13 cellular contexts compared by ENCODE assay signal in genomic region chr1:84834419-84835064, GRCh38. TPM values are rescaled to one million over a fixed set of nuclear protein-coding genes. Genes with fewer than 3 reads are reported as not detected.
DNase-seq lines count a peak whose midpoint lies in the region; ATAC-seq and TF ChIP-seq lines count a peak whose summit lies in the region.
"Had no signal": no experiment of that assay in that cellular context is flagged by ENCODE, and none has a peak within 500 bp of the region (broad histone marks: within the 10 kb centered on the region; RNA-seq: fewer than 3 reads in every experiment).

No MANE protein-coding gene starts in this region.

- H3K4me3 ChIP-seq in spleen, result no peak overlapping the region

- H3K36me3 Mint-ChIP-seq in MCF 10A (ENCODE audit: insufficient read depth, unreplicated experiment), result peaks cover 6% of the 10 kb centered on the region
- H3K36me3 Mint-ChIP-seq: activated naive CD8-positive, alpha-beta T cell; CD4-positive, CD25-positive, alpha-beta regulatory T cell; type B pancreatic cell had no signal

- intact Hi-C loops in MCF 10A (cut with micrococcal nuclease) (no loop called here), spleen (cut with DNase I; ENCODE audit: low total_unique reads) (no loop called here)

- peak overlapping the region; percentile 57 for H3K27ac Mint-ChIP-seq in MCF 10A (ENCODE audit: low read depth, unreplicated experiment)
- H3K27ac Mint-ChIP-seq: CD4-positive, CD25-positive, alpha-beta regulatory T cell; type B pancreatic cell had no signal

- H3K4me3 Mint-ChIP-seq in MCF 10A (ENCODE audit: unreplicated experiment), result peak overlapping the region; percentile 2
- H3K4me3 Mint-ChIP-seq: activated naive CD8-positive, alpha-beta T cell; CD4-positive, CD25-positive, alpha-beta regulatory T cell; type B pancreatic cell had no signal

- WGBS in spleen, 5 donors, result 83 to 100% (median 88%) methylated on average over 1 of the region's 1 CpG

- ATAC-seq in left lobe of liver (peak; percentile 77), HG02870 (IDR thresholded peaks at IDR 0.05; ENCODE audit: unreplicated experiment) (no peak)

- H3K27me3 Mint-ChIP-seq in MCF 10A (ENCODE audit: insufficient read depth, unreplicated experiment), result no peaks in the 10 kb centered on the region
- H3K27me3 Mint-ChIP-seq: activated naive CD8-positive, alpha-beta T cell had no signal

- DNase-seq in AG20443 (ENCODE audit: low spot score) (peak; percentile 38), LoVo (ENCODE audit: low spot score) (peak; percentile 22), MCF 10A (ENCODE audit: unreplicated experiment) (peak; percentile 87), left lobe of liver (ENCODE audit: low spot score) (no peak), spleen (no peak), inferior parietal cortex (ENCODE audit: extremely low spot score) (no peak), HEK293T (ENCODE audit: extremely low spot score) (no peak)
- DNase-seq: activated CD4-positive, alpha-beta T cell treated with anti-CD3 and anti-CD28 coated beads, Interleukin-2, amount 50 U/mL, for 1 hour; CD4-positive, CD25-positive, alpha-beta regulatory T cell; SHP77 treated with DMSO at 0.1 percent for 48 hours had no signal

- no peaks in the 10 kb centered on the region for H3K36me3 ChIP-seq in spleen

- H3K9me3 Mint-ChIP-seq in MCF 10A (ENCODE audit: unreplicated experiment), result no peaks in the 10 kb centered on the region
- H3K9me3 Mint-ChIP-seq: type B pancreatic cell had no signal

- H3K27ac ChIP-seq in spleen, result no peak overlapping the region

- POLR2A ChIA-PET in MCF 10A (lab: Yijun Ruan, JAX), result interaction anchor here (0.6 to 2.6 kb wide), 12 partner anchors 8 to 689 kb away, joined by 3 to 18 read pairs (median 4); no protein-coding TSS in a partner anchor
- POLR2A ChIA-PET in HEK293T (lab: Yijun Ruan, JAX), result no interaction called here

- TF ChIP-seq CTCF in MCF 10A (IDR thresholded peaks at IDR 0.05; ENCODE audit: unreplicated experiment) (no peak), spleen (IDR thresholded peaks at IDR 0.05 in 8 of 11, conservative IDR thresholded peaks at IDR 0.05 in 3 of 11) (no peak)

- CTCF ChIA-PET in MCF 10A (lab: Yijun Ruan, JAX), result interaction anchor here (0.6 to 1.7 kb wide), 4 partner anchors 9 to 1666 kb away, joined by 3 to 7 read pairs (median 4); no protein-coding TSS in a partner anchor
- CTCF ChIA-PET in HEK293T (lab: Yijun Ruan, JAX), result interaction anchor here (0.8 kb wide), 1 partner anchor 23 kb away, joined by 3 read pairs; no protein-coding TSS in a partner anchor

- H3K4me1 Mint-ChIP-seq in MCF 10A (ENCODE audit: insufficient read depth, unreplicated experiment), result peaks cover 20% of the 10 kb centered on the region
- H3K4me1 Mint-ChIP-seq: CD4-positive, CD25-positive, alpha-beta regulatory T cell had no signal

- no peaks in the 10 kb centered on the region for H3K9me3 ChIP-seq in spleen

- no peaks in the 10 kb centered on the region for H3K4me1 ChIP-seq in spleen

- no TSS peak for BruUV-seq in MCF 10A (replicated peaks; lab: Mats Ljungman, UMichigan)

- no peak for TF ChIP-seq POLR2A in spleen (IDR thresholded peaks at IDR 0.05)

- no peaks in the 10 kb centered on the region for H3K27me3 ChIP-seq in spleen (replicated peaks in 1 of 7)

TF ChIP-seq in HEK293T, 16 proteins besides CTCF, POLR2A, EP300 and RAD21:
- TF ChIP-seq SP1 (IDR thresholded peaks at IDR 0.05), result no peak
- no peak for TF ChIP-seq LEF1 (IDR thresholded peaks at IDR 0.05; ENCODE audit: borderline replicate concordance)
- no peak for TF ChIP-seq FOXA1 (IDR thresholded peaks at IDR 0.05)
- TF ChIP-seq BHLHE40 (IDR thresholded peaks at IDR 0.05; ENCODE audit: borderline replicate concordance), result no peak
- TF ChIP-seq SUZ12 (IDR thresholded peaks at IDR 0.05), result no peak
- TF ChIP-seq FOXM1 (IDR thresholded peaks at IDR 0.05; ENCODE audit: borderline replicate concordance), result no peak
- no peak for TF ChIP-seq TARDBP (IDR thresholded peaks at IDR 0.05)
- no peak for TF ChIP-seq NFRKB (IDR thresholded peaks at IDR 0.05)
- TF ChIP-seq FOXK2 (IDR thresholded peaks at IDR 0.05), result no peak
- no peak for TF ChIP-seq CTBP1 (IDR thresholded peaks at IDR 0.05; ENCODE audit: borderline replicate concordance)
- TF ChIP-seq L3MBTL2 (conservative IDR thresholded peaks at IDR 0.05), result no peak
- no peak for TF ChIP-seq ARNT (IDR thresholded peaks at IDR 0.05)
TF ChIP-seq in HEK293T: peak in this region for 0.

RNA-seq across cellular contexts. Expression of gene LPAR3, which starts 58.5 kb away (rescaled TPM):
- total RNA-seq in MCF 10A (2022), result 1.0 and 1.1 TPM in 2 replicates
- total RNA-seq in left lobe of liver, result 0.08 TPM
- total RNA-seq in spleen, result under 1 TPM; 0.24 to 0.85 (median 0.57) TPM
- polyA plus RNA-seq in spleen, result under 1 TPM; 0.03 to 0.28 (median 0.06) TPM
- polyA plus RNA-seq: CD4-positive, CD25-positive, alpha-beta regulatory T cell had no signal

Comparison
In these comparisons a context has a peak if more than half of its experiments do, and no peak if none do; other contexts are left out.
1. DNase-seq: peak in AG20443 (single experiment), LoVo (single experiment) and MCF 10A (single experiment); none in left lobe of liver (single experiment), spleen (single experiment), inferior parietal cortex (single experiment) and HEK293T (single experiment).